20 cellular contexts compared by ENCODE assay signal in genomic region chr5:42784132-42784531, GRCh38. TPM values are rescaled to one million over a fixed set of nuclear protein-coding genes. Genes with fewer than 3 reads are reported as not detected.
"Had no signal": no experiment of that assay in that cellular context is flagged by ENCODE, and none has a peak within 500 bp of the region (broad histone marks: within the 10 kb centered on the region; RNA-seq: fewer than 3 reads in every experiment).

No MANE protein-coding gene starts in this region.

- H3K4me1 ChIP-seq: sigmoid colon, stomach, transverse colon had no signal

- H3K4me3 ChIP-seq: dorsolateral prefrontal cortex, mucosa of descending colon, sigmoid colon, stomach, thoracic aorta, transverse colon had no signal

- H3K4me3 Mint-ChIP-seq: naive thymus-derived CD8-positive, alpha-beta T cell; neural crest cell had no signal

- H3K27me3 ChIP-seq: dorsolateral prefrontal cortex, sigmoid colon, stomach, transverse colon had no signal

- H3K27ac Mint-ChIP-seq: naive thymus-derived CD8-positive, alpha-beta T cell had no signal

- DNase-seq: cortex of kidney; dorsolateral prefrontal cortex; effector CD8-positive, alpha-beta T cell; head of caudate nucleus; hippocampal formation; islet precursor cell; mucosa of descending colon; naive thymus-derived CD8-positive, alpha-beta T cell; posterior cingulate gyrus; sigmoid colon; small intestine; stimulated activated CD4-positive, alpha-beta T cell treated with anti-CD3 and anti-CD28 coated beads, Interleukin-12 subunit alpha, Interleukin-12 subunit beta, amount 100 ng/mL, for 4 hours; stimulated activated naive CD4-positive, alpha-beta T cell; stomach; substantia nigra; transverse colon had no signal

- H3K4me1 Mint-ChIP-seq: neural crest cell had no signal

- H3K27ac ChIP-seq: dorsolateral prefrontal cortex, sigmoid colon, stomach, thoracic aorta, transverse colon had no signal

- H3K36me3 ChIP-seq: sigmoid colon, stomach, thoracic aorta, transverse colon had no signal

RNA-seq across cellular contexts. Expression of gene CCDC152, which starts 27.5 kb away (rescaled TPM):
- total RNA-seq: chondrocyte, neural crest cell, osteocyte had no signal
